ENCODE assay signal across 1 cellular context in genomic region chr14:21206753-21207684, GRCh38.
TF ChIP-seq lines count a peak whose summit lies in the region.

No MANE protein-coding gene starts in this region.

TF ChIP-seq in WTC11, 78 proteins besides CTCF, POLR2A, EP300 and RAD21 (continued from another document):
- TF ChIP-seq, protein P1, sequence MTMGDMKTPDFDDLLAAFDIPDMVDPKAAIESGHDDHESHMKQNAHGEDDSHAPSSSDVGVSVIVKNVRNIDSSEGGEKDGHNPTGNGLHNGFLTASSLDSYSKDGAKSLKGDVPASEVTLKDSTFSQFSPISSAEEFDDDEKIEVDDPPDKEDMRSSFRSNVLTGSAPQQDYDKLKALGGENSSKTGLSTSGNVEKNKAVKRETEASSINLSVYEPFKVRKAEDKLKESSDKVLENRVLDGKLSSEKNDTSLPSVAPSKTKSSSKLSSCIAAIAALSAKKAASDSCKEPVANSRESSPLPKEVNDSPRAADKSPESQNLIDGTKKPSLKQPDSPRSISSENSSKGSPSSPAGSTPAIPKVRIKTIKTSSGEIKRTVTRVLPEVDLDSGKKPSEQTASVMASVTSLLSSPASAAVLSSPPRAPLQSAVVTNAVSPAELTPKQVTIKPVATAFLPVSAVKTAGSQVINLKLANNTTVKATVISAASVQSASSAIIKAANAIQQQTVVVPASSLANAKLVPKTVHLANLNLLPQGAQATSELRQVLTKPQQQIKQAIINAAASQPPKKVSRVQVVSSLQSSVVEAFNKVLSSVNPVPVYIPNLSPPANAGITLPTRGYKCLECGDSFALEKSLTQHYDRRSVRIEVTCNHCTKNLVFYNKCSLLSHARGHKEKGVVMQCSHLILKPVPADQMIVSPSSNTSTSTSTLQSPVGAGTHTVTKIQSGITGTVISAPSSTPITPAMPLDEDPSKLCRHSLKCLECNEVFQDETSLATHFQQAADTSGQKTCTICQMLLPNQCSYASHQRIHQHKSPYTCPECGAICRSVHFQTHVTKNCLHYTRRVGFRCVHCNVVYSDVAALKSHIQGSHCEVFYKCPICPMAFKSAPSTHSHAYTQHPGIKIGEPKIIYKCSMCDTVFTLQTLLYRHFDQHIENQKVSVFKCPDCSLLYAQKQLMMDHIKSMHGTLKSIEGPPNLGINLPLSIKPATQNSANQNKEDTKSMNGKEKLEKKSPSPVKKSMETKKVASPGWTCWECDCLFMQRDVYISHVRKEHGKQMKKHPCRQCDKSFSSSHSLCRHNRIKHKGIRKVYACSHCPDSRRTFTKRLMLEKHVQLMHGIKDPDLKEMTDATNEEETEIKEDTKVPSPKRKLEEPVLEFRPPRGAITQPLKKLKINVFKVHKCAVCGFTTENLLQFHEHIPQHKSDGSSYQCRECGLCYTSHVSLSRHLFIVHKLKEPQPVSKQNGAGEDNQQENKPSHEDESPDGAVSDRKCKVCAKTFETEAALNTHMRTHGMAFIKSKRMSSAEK (CRISPR knock-in tag; IDR thresholded peaks at IDR 0.05; ENCODE audit: borderline replicate concordance), result no peak
- TF ChIP-seq JAZF1 (CRISPR knock-in tag; IDR thresholded peaks at IDR 0.05) (no peak), PRDM15 (CRISPR knock-in tag; IDR thresholded peaks at IDR 0.05) (no peak), ZNF396 (CRISPR knock-in tag; IDR thresholded peaks at IDR 0.05; ENCODE audit: borderline replicate concordance) (no peak), TEAD1 (CRISPR knock-in tag; IDR thresholded peaks at IDR 0.05) (no peak), NFYB (CRISPR knock-in tag; conservative IDR thresholded peaks at IDR 0.05; ENCODE audit: low read depth) (no peak), ZMAT4 (CRISPR knock-in tag; IDR thresholded peaks at IDR 0.05) (no peak), E2F4 (CRISPR knock-in tag; IDR thresholded peaks at IDR 0.05; ENCODE audit: borderline replicate concordance, low read depth) (no peak), FOXJ3 (CRISPR knock-in tag; IDR thresholded peaks at IDR 0.05; ENCODE audit: borderline replicate concordance) (no peak), ZNF671 (CRISPR knock-in tag; IDR thresholded peaks at IDR 0.05) (no peak)
- TF ChIP-seq, protein P2, sequence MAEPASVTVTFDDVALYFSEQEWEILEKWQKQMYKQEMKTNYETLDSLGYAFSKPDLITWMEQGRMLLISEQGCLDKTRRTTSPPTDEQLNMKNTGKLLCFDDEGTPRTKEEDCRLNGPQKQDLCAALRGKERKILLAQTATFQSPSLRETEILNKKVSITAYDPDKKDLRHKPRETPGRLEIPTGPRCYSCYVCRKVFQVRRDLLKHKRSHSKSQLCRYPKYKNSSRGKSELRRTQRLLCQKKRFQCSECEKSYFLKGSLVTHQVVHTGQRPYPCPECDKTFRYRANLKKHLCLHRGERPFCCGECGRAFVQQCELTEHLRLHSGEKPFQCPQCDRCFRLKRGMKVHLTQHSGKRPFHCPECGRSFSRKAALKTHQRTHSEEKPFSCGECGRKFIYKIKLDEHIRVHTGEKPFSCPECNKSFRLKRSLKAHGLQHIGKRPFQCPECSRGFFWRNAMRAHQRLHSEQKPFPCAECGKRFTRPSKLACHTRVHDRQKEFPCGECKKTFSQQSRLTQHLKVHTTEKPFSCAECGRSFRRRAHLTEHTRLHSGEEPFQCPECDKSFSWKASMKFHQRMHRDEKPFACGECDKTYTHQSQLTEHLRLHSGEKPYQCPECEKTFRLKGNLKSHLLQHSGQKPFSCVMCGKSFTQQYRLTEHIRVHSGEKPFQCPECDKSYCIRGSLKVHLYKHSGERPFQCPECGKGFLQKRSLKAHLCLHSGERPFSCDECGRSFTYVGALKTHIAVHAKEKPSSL (CRISPR knock-in tag; conservative IDR thresholded peaks at IDR 0.05), result no peak
- TF ChIP-seq, protein P3, sequence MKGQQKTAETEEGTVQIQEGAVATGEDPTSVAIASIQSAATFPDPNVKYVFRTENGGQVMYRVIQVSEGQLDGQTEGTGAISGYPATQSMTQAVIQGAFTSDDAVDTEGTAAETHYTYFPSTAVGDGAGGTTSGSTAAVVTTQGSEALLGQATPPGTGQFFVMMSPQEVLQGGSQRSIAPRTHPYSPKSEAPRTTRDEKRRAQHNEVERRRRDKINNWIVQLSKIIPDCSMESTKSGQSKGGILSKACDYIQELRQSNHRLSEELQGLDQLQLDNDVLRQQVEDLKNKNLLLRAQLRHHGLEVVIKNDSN (CRISPR knock-in tag; IDR thresholded peaks at IDR 0.05), result no peak
